8 cellular contexts compared by ENCODE assay signal in the genomic region with DNA sequence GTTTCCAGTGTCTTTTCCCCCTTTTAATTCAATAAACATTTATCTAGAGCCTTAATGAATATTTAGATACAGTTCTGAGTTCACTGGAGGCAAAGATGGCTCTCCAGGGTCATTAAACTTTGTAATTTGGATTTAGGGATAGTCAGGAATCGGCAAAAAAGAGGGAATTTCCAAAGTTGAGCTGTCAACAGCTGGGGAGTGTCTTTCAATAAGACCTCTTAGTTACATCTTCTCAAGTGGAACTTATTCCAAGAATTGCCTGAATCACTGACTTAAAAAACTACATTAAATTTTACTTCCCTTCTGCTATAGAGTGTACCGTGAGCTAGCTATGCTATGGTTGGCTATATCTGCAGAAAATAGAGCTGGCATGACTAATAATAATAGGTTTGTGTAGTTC. TPM values are rescaled to one million over a fixed set of nuclear protein-coding genes. Genes with fewer than 3 reads are reported as not detected.
DNase-seq lines count a peak whose midpoint lies in the region; ATAC-seq and TF ChIP-seq lines count a peak whose summit lies in the region.

No MANE protein-coding gene starts in this region.

- H3K27ac ChIP-seq in GM23338 (ENCODE audit: low read depth): no peak overlapping the region

- H3K27ac Mint-ChIP-seq in GM23338: no peak overlapping the region
- peak overlapping the region; percentile 85 to 89 for H3K27ac Mint-ChIP-seq in T-cell

- H3K36me3 Mint-ChIP-seq in GM23338 (ENCODE audit: low read depth) (no peaks in the 10 kb centered on the region), T-cell (no peaks in the 10 kb centered on the region)

- peaks cover 55% of the 10 kb centered on the region for H3K79me2 ChIP-seq in GM23338 (replicated peaks; ENCODE audit: insufficient read depth)

- peaks cover 22% of the 10 kb centered on the region; the same call in 2 of the 3 replicates for H3K4me1 Mint-ChIP-seq in GM23338
- H3K4me1 Mint-ChIP-seq in T-cell: peaks cover 52 to 62% (median 60%) of the 10 kb centered on the region in 3 donors

- H3K4me1 ChIP-seq in GM23338 (ENCODE audit: insufficient read depth) (peaks cover 19% of the 10 kb centered on the region), skeletal muscle satellite cell (ENCODE audit: control insufficient read depth, insufficient read depth, low read length) (peaks cover 30% of the 10 kb centered on the region)

- H3K9me3 Mint-ChIP-seq in GM23338 (no peaks in the 10 kb centered on the region), T-cell (no peaks in the 10 kb centered on the region)

- peak overlapping the region; percentile 90 for H3K4me3 ChIP-seq in GM23338
- H3K4me3 ChIP-seq in fibroblast of villous mesenchyme (ENCODE audit: low read depth, low read length): peak overlapping the region; percentile 95
- peak overlapping the region; percentile 94 for H3K4me3 ChIP-seq in skeletal muscle satellite cell (ENCODE audit: low read length)

- H3K4me3 Mint-ChIP-seq in GM23338: peak overlapping the region; percentile 92
- peak overlapping the region; percentile 93 to 95 (median 94) for H3K4me3 Mint-ChIP-seq in T-cell

- H3K27me3 ChIP-seq in GM23338 (ENCODE audit: insufficient read depth): peaks cover 18% of the 10 kb centered on the region
- H3K27me3 ChIP-seq in skeletal muscle satellite cell (ENCODE audit: control insufficient read depth, insufficient read depth, low read length): no peaks in the 10 kb centered on the region

- peaks cover 21% of the 10 kb centered on the region for H3K27me3 Mint-ChIP-seq in GM23338 (ENCODE audit: insufficient read depth, low read depth, poor library complexity)
- H3K27me3 Mint-ChIP-seq in T-cell: no peaks in the 10 kb centered on the region

- DNase-seq in GM23338 (ENCODE audit: low spot score) (no peak), T-cell (no peak), fibroblast of villous mesenchyme (ENCODE audit: low read depth) (peak; percentile 35), NCI-H2171 (lab: John Stamatoyannopoulos, UW) (no peak), middle frontal gyrus (ENCODE audit: extremely low spot score, low spot score) (no peak), SKM-1 (lab: John Stamatoyannopoulos, UW; ENCODE audit: unreplicated experiment) (no peak)
- DNase-seq in activated CD4-positive, alpha-beta T cell treated with anti-CD3 and anti-CD28 coated beads, Interleukin-2, amount 50 U/mL, for 1 hour: no peak

- H3K4me2 ChIP-seq in GM23338 (peak overlapping the region; percentile 100), skeletal muscle satellite cell (ENCODE audit: low read length) (peak overlapping the region; percentile 94)

- no peak overlapping the region for H2AFZ ChIP-seq in GM23338

- 0 out of 2 replicates have a peak, but pooled peaks cover 3% of the 10 kb centered on the region for H3F3A ChIP-seq in GM23338 (replicated peaks; ENCODE audit: low read depth)

- POLR2A ChIA-PET in T-cell (lab: Charles Lee): no interaction called here

- ATAC-seq in GM23338 (no peak), T-cell (replicated peaks in 1 of 4) (no peak)

- CTCF ChIA-PET in T-cell (lab: Charles Lee): interaction anchor here (0.5 to 1.0 kb wide), 2 partner anchors 13 to 61 kb away, joined by 3 to 5 read pairs; no protein-coding TSS in a partner anchor

- H3K9ac ChIP-seq in skeletal muscle satellite cell (ENCODE audit: low read depth, low read length): peak overlapping the region; percentile 91

- H4K20me1 ChIP-seq in GM23338 (replicated peaks; ENCODE audit: insufficient read depth): peaks cover 16% of the 10 kb centered on the region; the same call in 1 of the 2 replicates

- no peaks in the 10 kb centered on the region for H3K9me2 ChIP-seq in GM23338 (ENCODE audit: insufficient read depth)

- TF ChIP-seq CTCF in GM23338 (conservative IDR thresholded peaks at IDR 0.05; ENCODE audit: low read depth in 2 of 2) (no peak), fibroblast of villous mesenchyme (IDR thresholded peaks at IDR 0.05; ENCODE audit: insufficient read depth, low read depth, low read length) (no peak)

- H3K9me3 ChIP-seq in skeletal muscle satellite cell (replicated peaks; ENCODE audit: low read length): no peaks in the 10 kb centered on the region

- H3K36me3 ChIP-seq in GM23338 (ENCODE audit: insufficient read depth) (no peaks in the 10 kb centered on the region), skeletal muscle satellite cell (ENCODE audit: insufficient read depth, low read length) (no peaks in the 10 kb centered on the region)

TF ChIP-seq in GM23338, 12 proteins besides CTCF, POLR2A, EP300 and RAD21:
- TF ChIP-seq STAT1 (IDR thresholded peaks at IDR 0.05; ENCODE audit: unreplicated experiment) (no peak), ZNF114 (CRISPR knock-in tag; IDR thresholded peaks at IDR 0.05) (no peak), ZNF331 (CRISPR knock-in tag; IDR thresholded peaks at IDR 0.05; ENCODE audit: low read depth) (no peak), EZH2 (IDR thresholded peaks at IDR 0.05; ENCODE audit: low read depth, unreplicated experiment) (no peak)
- TF ChIP-seq, protein P1, sequence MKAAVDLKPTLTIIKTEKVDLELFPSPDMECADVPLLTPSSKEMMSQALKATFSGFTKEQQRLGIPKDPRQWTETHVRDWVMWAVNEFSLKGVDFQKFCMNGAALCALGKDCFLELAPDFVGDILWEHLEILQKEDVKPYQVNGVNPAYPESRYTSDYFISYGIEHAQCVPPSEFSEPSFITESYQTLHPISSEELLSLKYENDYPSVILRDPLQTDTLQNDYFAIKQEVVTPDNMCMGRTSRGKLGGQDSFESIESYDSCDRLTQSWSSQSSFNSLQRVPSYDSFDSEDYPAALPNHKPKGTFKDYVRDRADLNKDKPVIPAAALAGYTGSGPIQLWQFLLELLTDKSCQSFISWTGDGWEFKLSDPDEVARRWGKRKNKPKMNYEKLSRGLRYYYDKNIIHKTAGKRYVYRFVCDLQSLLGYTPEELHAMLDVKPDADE (IDR thresholded peaks at IDR 0.05): no peak
TF ChIP-seq in GM23338: peak in this region for 0.

RNA-seq across cellular contexts. Expression of a gene that starts 2.0 kb away (rescaled TPM):
- 8.0 and 9.2 TPM in 2 replicates for total RNA-seq in GM23338 (2014; rRNA removed; shearing (Covaris generic))
- 3.1 and 3.9 TPM in 2 replicates for polyA plus RNA-seq in GM23338 (2016; fragmentation: Nextera tagmentation; extraction: Ambion mirVana)
- total RNA-seq in T-cell: 10 to 100 TPM; 16.0 to 21.8 (median 17.9) TPM
- 8.4 and 9.1 TPM in 2 replicates for total RNA-seq in fibroblast of villous mesenchyme
- total RNA-seq in skeletal muscle satellite cell (2012; rRNA removed): 5.9 and 6.8 TPM in 2 replicates
